ENCODE assay signal across 8 cellular contexts in the genomic region with DNA sequence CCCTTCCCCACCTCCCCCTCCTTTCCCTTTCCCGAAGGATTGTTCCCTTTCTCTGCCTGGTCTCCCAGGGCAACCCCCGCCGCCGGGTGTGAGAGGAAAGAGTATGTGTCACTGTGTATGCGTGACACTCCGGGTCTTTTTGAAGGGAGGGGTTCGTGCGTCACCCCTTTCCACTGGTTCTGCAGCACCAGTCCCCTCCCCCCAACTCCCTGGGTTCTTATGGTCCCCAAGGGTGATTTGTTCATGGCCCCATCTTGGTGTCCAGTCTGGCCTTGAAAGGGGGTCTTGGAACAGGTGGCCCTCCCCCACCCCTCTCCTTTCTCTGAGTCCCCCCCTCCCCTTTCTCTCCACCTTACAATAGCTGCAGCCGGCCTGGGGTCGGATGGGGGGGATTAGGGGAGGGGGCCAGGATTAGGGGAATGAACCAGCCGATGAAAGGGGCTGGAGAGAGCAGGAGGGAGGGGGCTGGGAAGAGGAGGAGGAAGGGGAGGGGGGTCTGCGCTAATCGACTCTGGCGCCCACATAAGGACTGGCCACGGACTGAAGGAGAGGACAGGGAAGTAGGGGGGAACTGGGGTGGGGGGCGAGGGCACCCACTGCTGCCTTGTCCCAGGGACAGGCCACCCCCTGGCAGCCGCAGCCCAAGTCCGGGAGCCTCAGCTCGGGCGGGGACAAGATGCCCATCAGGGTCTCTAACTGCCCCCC. TPM values are rescaled to one million over a fixed set of nuclear protein-coding genes. Genes with fewer than 3 reads are reported as not detected.
DNase-seq lines count a peak whose midpoint lies in the region; ATAC-seq, FAIRE-seq and TF ChIP-seq lines count a peak whose summit lies in the region.

No MANE protein-coding gene starts in this region.

- TF ChIP-seq POLR2A in GM12878 (IDR thresholded peaks at IDR 0.05; ENCODE audit: low read depth, low read length): no peak

- H3K4me2 ChIP-seq in GM12878 (ENCODE audit: control insufficient read depth, insufficient read depth): peak overlapping the region; percentile 98

- WGBS in GM12878 (ENCODE audit: insufficient coverage, insufficient replicate concordance, low lambda C conversion rate, missing lambda C conversion rate): 59% methylated on average over 15 of the region's 20 CpGs

- H3K27me3 ChIP-seq in H7 (ENCODE audit: control insufficient read depth, insufficient read depth, low read length) (peaks cover 44% of the 10 kb centered on the region), GM12878 (replicated peaks in 1 of 2; ENCODE audit: control insufficient read depth in 2 of 2, insufficient read depth in 2 of 2, low read length in 1 of 2) (no peaks in the 10 kb centered on the region)

- POLR2A ChIA-PET in GM12878 (lab: Charles Lee): interaction anchor here (0.6 kb wide), 1 partner anchor 361 kb away, joined by 3 read pairs; no protein-coding TSS in a partner anchor

- peak overlapping the region; percentile 96; the same call in 1 of the 2 replicates for H3K27ac ChIP-seq in GM12878 (ENCODE audit: control insufficient read depth, insufficient read depth)

- H3K36me3 ChIP-seq in H7 (replicated peaks; ENCODE audit: control insufficient read depth, insufficient read depth, low read length) (peaks cover 18% of the 10 kb centered on the region), GM12878 (ENCODE audit: control insufficient read depth in 2 of 2, insufficient read depth in 2 of 2, low read length in 1 of 2) (peaks cover 8 to 19% of the 10 kb centered on the region in 2 experiments)

- H2AFZ ChIP-seq in GM12878 (ENCODE audit: control insufficient read depth, low read depth, low read length): no peak overlapping the region

- SMC1A ChIA-PET in GM12878 (lab: Charles Lee; ENCODE audit: uncharacterized antibody, unreplicated experiment): no interaction called here

- no peak for TF ChIP-seq EP300 in GM12878 (IDR thresholded peaks at IDR 0.05; ENCODE audit: borderline replicate concordance in 1 of 2, control insufficient read depth in 1 of 2, low read depth in 2 of 2, low read length in 2 of 2)

- H3K4me1 ChIP-seq in GM12878 (ENCODE audit: control insufficient read depth, insufficient read depth, low read length): peaks cover 25% of the 10 kb centered on the region

- peak; percentile 60 for DNase-seq in 8988T
- peak; percentile 76 for DNase-seq in H7
- DNase-seq in GM12878 (ENCODE audit: low read depth, low spot score): no peak
- DNase-seq in lung microvascular endothelial cell (ENCODE audit: low read depth in 2 of 2): peak; percentile 78 to 81
- no peak for DNase-seq in DMS 273 treated with DMSO at 0.1 percent for 48 hours (lab: John Stamatoyannopoulos, UW)
- no peak for DNase-seq in NCI-H1930 (lab: John Stamatoyannopoulos, UW)

- H3K4me3 ChIP-seq in H7 (ENCODE audit: insufficient read depth, low read depth, low read length): peak overlapping the region; percentile 85
- peak overlapping the region; percentile 94; the same call in 1 of the 2 replicates for H3K4me3 ChIP-seq in GM12878

- no peak for TF ChIP-seq CTCF in GM12878 (IDR thresholded peaks at IDR 0.05 in 2 of 3, conservative IDR thresholded peaks at IDR 0.05 in 1 of 3; ENCODE audit: control insufficient read depth in 2 of 3, extremely low read depth in 1 of 3, insufficient read depth in 1 of 3, low read depth in 3 of 3, low read length in 3 of 3)

- ATAC-seq in GM12878 (no peak), GM19397 (IDR thresholded peaks at IDR 0.05; ENCODE audit: unreplicated experiment) (no peak), HG02970 (IDR thresholded peaks at IDR 0.05; ENCODE audit: low FRiP score, unreplicated experiment) (no peak)

- FAIRE-seq in GM12878 (lab: Jason Lieb, UNC): no peak

- H3K79me2 ChIP-seq in GM12878 (ENCODE audit: control insufficient read depth, insufficient read depth, low read length): peaks cover 10% of the 10 kb centered on the region

- no peaks in the 10 kb centered on the region for H4K20me1 ChIP-seq in GM12878 (ENCODE audit: control insufficient read depth, insufficient read depth)

- BruUV-seq in GM12878 (replicated peaks; lab: Mats Ljungman, UMichigan): no TSS peak

- intact Hi-C loops in GM12878 (cut with micrococcal nuclease; ENCODE audit: unreplicated experiment): loop anchor here (10.0 kb wide), 1 partner anchor 368 kb away; no protein-coding TSS in a partner anchor

- CTCF ChIA-PET in GM12878 (lab: Yijun Ruan, JAX): interaction anchor here (2.7 to 2.9 kb wide), 2 partner anchors 10 to 42 kb away, joined by 10 to 23 read pairs; no protein-coding TSS in a partner anchor

- H3K9me3 ChIP-seq in GM12878 (replicated peaks; ENCODE audit: control insufficient read depth, insufficient read depth, low read length): no peaks in the 10 kb centered on the region

- no peak for TF ChIP-seq RAD21 in GM12878 (IDR thresholded peaks at IDR 0.05; ENCODE audit: insufficient read depth, low read depth, low read length)

- in situ Hi-C loops in GM12878 (cut with MboI): no loop called here

- RAD21 ChIA-PET in GM12878 (lab: Charles Lee; ENCODE audit: unreplicated experiment): no interaction called here

- peak overlapping the region; percentile 98; the same call in 1 of the 2 replicates for H3K9ac ChIP-seq in GM12878 (ENCODE audit: control insufficient read depth, insufficient read depth, low read length)

RNA-seq across cellular contexts. Expression of a gene that starts 1.3 kb away (rescaled TPM):
- 18.5 and 19.7 TPM in 2 replicates for total RNA-seq in H7 (2014; rRNA removed; shearing (Covaris generic))
- 5.2 and 6.4 TPM in 2 replicates for total RNA-seq in GM12878 (2013; cell fraction: nucleolus; rRNA removed)
- total RNA-seq in GM12878 (2014; rRNA removed) (11.6 and 16.2 TPM in 2 replicates), GM12878 (2014; rRNA removed; fragmentation: Illumina TruSeq; extraction: Trizol) (16.0 and 17.2 TPM in 2 replicates), GM12878 (2021) (24.1 and 24.9 TPM in 2 replicates), lung microvascular endothelial cell (14.4 and 22.8 TPM in 2 replicates)
- 7.9 TPM for polyA plus RNA-seq in GM12878 (2011; ENCODE audit: low read depth)
- polyA plus RNA-seq in GM12878 (2011; rRNA removed) (9.0 and 15.4 TPM in 2 replicates), GM12878 (2014; fragmentation: Illumina TruSeq; extraction: Trizol) (11.2 and 16.9 TPM in 2 replicates), GM12878 (2014; fragmentation: Nextera tagmentation; extraction: Ambion mirVana) (1 to 10 TPM; 2.0 to 4.2 TPM), GM12878 (2014; rRNA removed) (27.2 and 27.8 TPM in 2 replicates), GM12878 (2016; fragmentation: Nextera tagmentation; extraction: Ambion mirVana) (1 to 10 TPM; 5.4 to 6.3 TPM)
- polyA plus RNA-seq in GM12878 (2011; cell fraction: cytosol; rRNA removed): 18.1 and 21.3 TPM in 2 replicates
- polyA plus RNA-seq in GM12878 (2011; cell fraction: nucleus; rRNA removed): 34.4 and 40.4 TPM in 2 replicates
- 22.0 and 31.1 TPM in 2 replicates for polyA plus RNA-seq in GM12878 (2012)
- 8.7 and 11.2 TPM in 2 replicates for polyA minus RNA-seq in GM12878 (2011; rRNA and poly(A)+ RNA removed)
- 7.1 and 7.6 TPM in 2 replicates for polyA minus RNA-seq in GM12878 (2011; cell fraction: cytosol; rRNA and poly(A)+ RNA removed)
- polyA minus RNA-seq in GM12878 (2011; cell fraction: nucleus; rRNA and poly(A)+ RNA removed): 2.3 and 4.1 TPM in 2 replicates

RNA-seq across cellular contexts. Expression of a gene that starts 2.6 kb away (rescaled TPM):
- total RNA-seq in H7 (2014; rRNA removed; shearing (Covaris generic)): 14.7 and 16.0 TPM in 2 replicates
- 7.5 and 9.9 TPM in 2 replicates for total RNA-seq in GM12878 (2013; cell fraction: nucleolus; rRNA removed)
- 38.4 and 41.5 TPM in 2 replicates for total RNA-seq in GM12878 (2014; rRNA removed)
- total RNA-seq in GM12878 (2014; rRNA removed; fragmentation: Illumina TruSeq; extraction: Trizol): 14.1 and 14.4 TPM in 2 replicates
- total RNA-seq in GM12878 (2021): 23.8 and 30.8 TPM in 2 replicates
- polyA plus RNA-seq in GM12878 (2011; ENCODE audit: low read depth): 13.8 TPM
- 20.0 and 29.2 TPM in 2 replicates for polyA plus RNA-seq in GM12878 (2011; rRNA removed)
- 41.7 and 54.6 TPM in 2 replicates for polyA plus RNA-seq in GM12878 (2011; cell fraction: cytosol; rRNA removed)
- 51.8 and 54.1 TPM in 2 replicates for polyA plus RNA-seq in GM12878 (2011; cell fraction: nucleus; rRNA removed)
- 19.5 and 25.0 TPM in 2 replicates for polyA plus RNA-seq in GM12878 (2012)
- 7.8 and 12.5 TPM in 2 replicates for polyA plus RNA-seq in GM12878 (2014; fragmentation: Illumina TruSeq; extraction: Trizol)
- polyA plus RNA-seq in GM12878 (2014; fragmentation: Nextera tagmentation; extraction: Ambion mirVana): 10 to 100 TPM in 1 of 2 experiments, 1 to 10 TPM in 1; 3.1 to 13.6 TPM
- 40.8 and 40.9 TPM in 2 replicates for polyA plus RNA-seq in GM12878 (2014; rRNA removed)
- polyA plus RNA-seq in GM12878 (2016; fragmentation: Nextera tagmentation; extraction: Ambion mirVana): 10 to 100 TPM; 46.7 to 54.3 TPM
- 20.0 and 26.4 TPM in 2 replicates for polyA minus RNA-seq in GM12878 (2011; rRNA and poly(A)+ RNA removed)
- polyA minus RNA-seq in GM12878 (2011; cell fraction: cytosol; rRNA and poly(A)+ RNA removed): 3.3 and 6.5 TPM in 2 replicates
- 5.9 and 11.8 TPM in 2 replicates for polyA minus RNA-seq in GM12878 (2011; cell fraction: nucleus; rRNA and poly(A)+ RNA removed)
- total RNA-seq in lung microvascular endothelial cell: 7.0 and 8.5 TPM in 2 replicates

RNA-seq across cellular contexts. Expression of a gene that starts 6.3 kb away (rescaled TPM):
- total RNA-seq in H7 (2014; rRNA removed; shearing (Covaris generic)): 96.3 and 115 TPM in 2 replicates
- 28.9 TPM in 2 replicates for total RNA-seq in GM12878 (2013; cell fraction: nucleolus; rRNA removed)
- total RNA-seq in GM12878 (2014; rRNA removed) (48.9 and 50.6 TPM in 2 replicates), GM12878 (2014; rRNA removed; fragmentation: Illumina TruSeq; extraction: Trizol) (41.3 and 43.9 TPM in 2 replicates), GM12878 (2021) (52.9 and 57.3 TPM in 2 replicates), lung microvascular endothelial cell (79.8 and 95.2 TPM in 2 replicates)
- 55.2 TPM for polyA plus RNA-seq in GM12878 (2011; ENCODE audit: low read depth)
- polyA plus RNA-seq in GM12878 (2011; rRNA removed) (23.0 and 37.4 TPM in 2 replicates), GM12878 (2014; fragmentation: Illumina TruSeq; extraction: Trizol) (51.0 and 63.1 TPM in 2 replicates), GM12878 (2014; fragmentation: Nextera tagmentation; extraction: Ambion mirVana) (1 to 10 TPM; 7.3 to 8.4 TPM), GM12878 (2014; rRNA removed) (55.3 and 56.1 TPM in 2 replicates), GM12878 (2016; fragmentation: Nextera tagmentation; extraction: Ambion mirVana) (10 to 100 TPM; 12.8 to 14.0 TPM)
- 50.2 and 54.2 TPM in 2 replicates for polyA plus RNA-seq in GM12878 (2011; cell fraction: cytosol; rRNA removed)
- polyA plus RNA-seq in GM12878 (2011; cell fraction: nucleus; rRNA removed): 55.7 and 62.9 TPM in 2 replicates
- 59.6 and 80.9 TPM in 2 replicates for polyA plus RNA-seq in GM12878 (2012)
- 30.9 and 31.3 TPM in 2 replicates for polyA minus RNA-seq in GM12878 (2011; rRNA and poly(A)+ RNA removed)
- 11.0 and 13.6 TPM in 2 replicates for polyA minus RNA-seq in GM12878 (2011; cell fraction: cytosol; rRNA and poly(A)+ RNA removed)
- polyA minus RNA-seq in GM12878 (2011; cell fraction: nucleus; rRNA and poly(A)+ RNA removed): 18.6 and 31.2 TPM in 2 replicates

RNA-seq across cellular contexts. Expression of a gene that starts 6.6 kb away (rescaled TPM):
- 16.7 and 18.1 TPM in 2 replicates for total RNA-seq in H7 (2014; rRNA removed; shearing (Covaris generic))
- 37.4 and 40.4 TPM in 2 replicates for total RNA-seq in GM12878 (2013; cell fraction: nucleolus; rRNA removed)
- total RNA-seq in GM12878 (2014; rRNA removed) (14.0 TPM in 2 replicates), GM12878 (2014; rRNA removed; fragmentation: Illumina TruSeq; extraction: Trizol) (9.5 and 10.8 TPM in 2 replicates), GM12878 (2021) (27.1 and 30.3 TPM in 2 replicates), lung microvascular endothelial cell (15.5 and 18.3 TPM in 2 replicates)
- polyA plus RNA-seq in GM12878 (2011; ENCODE audit: low read depth): 20.9 TPM
- polyA plus RNA-seq in GM12878 (2011; rRNA removed) (26.6 and 35.0 TPM in 2 replicates), GM12878 (2014; fragmentation: Illumina TruSeq; extraction: Trizol) (16.4 and 25.8 TPM in 2 replicates), GM12878 (2014; fragmentation: Nextera tagmentation; extraction: Ambion mirVana) (1 to 10 TPM in 1 of 2 experiments, under 1 TPM in 1; 0.71 to 1.6 TPM), GM12878 (2014; rRNA removed) (30.3 and 34.4 TPM in 2 replicates), GM12878 (2016; fragmentation: Nextera tagmentation; extraction: Ambion mirVana) (10 to 100 TPM; 19.8 to 21.0 TPM)
- 33.9 and 40.3 TPM in 2 replicates for polyA plus RNA-seq in GM12878 (2011; cell fraction: cytosol; rRNA removed)
- 155 and 193 TPM in 2 replicates for polyA plus RNA-seq in GM12878 (2011; cell fraction: nucleus; rRNA removed)
- polyA plus RNA-seq in GM12878 (2012): 35.2 and 36.1 TPM in 2 replicates
- polyA minus RNA-seq in GM12878 (2011; rRNA and poly(A)+ RNA removed): 36.9 and 38.1 TPM in 2 replicates
- polyA minus RNA-seq in GM12878 (2011; cell fraction: cytosol; rRNA and poly(A)+ RNA removed): 6.8 and 11.2 TPM in 2 replicates
- polyA minus RNA-seq in GM12878 (2011; cell fraction: nucleus; rRNA and poly(A)+ RNA removed): 24.2 and 28.5 TPM in 2 replicates

RNA-seq across cellular contexts. Expression of a gene that starts 14.7 kb away (rescaled TPM):
- 0.48 and 0.67 TPM in 2 replicates for total RNA-seq in H7 (2014; rRNA removed; shearing (Covaris generic))
- total RNA-seq in GM12878 (2013; cell fraction: nucleolus; rRNA removed): 1.8 and 1.9 TPM in 2 replicates
- 0.22 and 0.23 TPM in 2 replicates for total RNA-seq in GM12878 (2014; rRNA removed)
- 0.22 and 0.23 TPM in 2 replicates for total RNA-seq in GM12878 (2014; rRNA removed; fragmentation: Illumina TruSeq; extraction: Trizol)
- 0.51 and 0.53 TPM in 2 replicates for total RNA-seq in GM12878 (2021)
- polyA plus RNA-seq in GM12878 (2011; ENCODE audit: low read depth): 0.25 TPM
- 0.42 and 0.83 TPM in 2 replicates for polyA plus RNA-seq in GM12878 (2011; rRNA removed)
- polyA plus RNA-seq in GM12878 (2011; cell fraction: cytosol; rRNA removed): 0.36 and 0.57 TPM in 2 replicates
- 8.6 and 10.3 TPM in 2 replicates for polyA plus RNA-seq in GM12878 (2011; cell fraction: nucleus; rRNA removed)
- 0.70 and 0.73 TPM in 2 replicates for polyA plus RNA-seq in GM12878 (2012)
- 0.09 and 0.44 TPM in 2 replicates for polyA plus RNA-seq in GM12878 (2014; fragmentation: Illumina TruSeq; extraction: Trizol)
- under 1 TPM in 1 of 2 experiments, not detected in 1; 0.07 TPM for polyA plus RNA-seq in GM12878 (2014; fragmentation: Nextera tagmentation; extraction: Ambion mirVana)
- polyA plus RNA-seq in GM12878 (2014; rRNA removed): 0.72 and 0.76 TPM in 2 replicates
- polyA plus RNA-seq in GM12878 (2016; fragmentation: Nextera tagmentation; extraction: Ambion mirVana): under 1 TPM; 0.03 to 0.15 TPM
- polyA minus RNA-seq in GM12878 (2011; rRNA and poly(A)+ RNA removed): 0.15 and 0.46 TPM in 2 replicates
- not detected in 2 replicates for polyA minus RNA-seq in GM12878 (2011; cell fraction: cytosol; rRNA and poly(A)+ RNA removed)
- polyA minus RNA-seq in GM12878 (2011; cell fraction: nucleus; rRNA and poly(A)+ RNA removed): 0.85 and 0.86 TPM in 2 replicates
- total RNA-seq in lung microvascular endothelial cell: under 0.01 and 0.20 TPM in 2 replicates

Comparison
In these comparisons a context has a peak if more than half of its experiments do, and no peak if none do; other contexts are left out.
1. DNase-seq: peak in 8988T (single experiment), H7 (single experiment) and lung microvascular endothelial cell (2 of 2); none in GM12878 (single experiment), DMS 273 treated with DMSO at 0.1 percent for 48 hours (single experiment) and NCI-H1930 (0 of 2).